In the genomic region with DNA sequence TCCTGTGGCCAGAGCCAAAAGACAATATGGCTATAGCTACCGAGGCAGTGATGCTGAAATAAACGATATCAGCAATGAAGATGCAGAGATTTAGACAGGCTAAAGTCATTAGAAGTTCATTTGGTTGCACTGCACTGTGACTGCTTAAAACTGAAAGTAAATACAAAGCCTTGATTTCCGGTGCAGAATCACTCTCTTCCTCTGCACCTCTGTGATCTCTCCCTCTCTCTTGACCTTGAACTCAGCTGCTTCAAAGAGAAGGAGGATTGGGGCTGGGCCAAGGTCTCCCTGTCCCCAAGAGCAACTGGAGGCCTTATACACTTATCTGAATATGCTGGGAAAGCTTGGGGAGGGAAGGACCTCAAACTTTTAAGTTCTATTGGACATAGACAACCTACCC, we compare ENCODE assay signal across 14 cellular contexts. TPM values are rescaled to one million over a fixed set of nuclear protein-coding genes. Genes with fewer than 3 reads are reported as not detected.
DNase-seq lines count a peak whose midpoint lies in the region; ATAC-seq and TF ChIP-seq lines count a peak whose summit lies in the region.
"Had no signal": no experiment of that assay in that cellular context is flagged by ENCODE, and none has a peak within 500 bp of the region (broad histone marks: within the 10 kb centered on the region; RNA-seq: fewer than 3 reads in every experiment).

No MANE protein-coding gene starts in this region.

- peaks cover 10% of the 10 kb centered on the region for H3K4me1 ChIP-seq in MM.1S (ENCODE audit: low read length)
- H3K4me1 ChIP-seq: gastroesophageal sphincter had no signal

- DNase-seq in GM12864 (ENCODE audit: low read depth) = peak; percentile 5
- peak; percentile 61 for DNase-seq in MM.1S
- peak in 1 of 3 donors; percentile 8 for DNase-seq in immature natural killer cell
- DNase-seq in retina = no peak
- no peak for DNase-seq in C1 segment of cervical spinal cord (lab: John Stamatoyannopoulos, UW)
- DNase-seq in MCF 10A (ENCODE audit: unreplicated experiment) = no peak
- DNase-seq: GOT3 had no signal

- H3K27me3 Mint-ChIP-seq in immature natural killer cell (ENCODE audit: low read depth in 3 of 3) (peaks cover 0 to 7% (median 2%) of the 10 kb centered on the region in 3 donors), MCF 10A (ENCODE audit: insufficient read depth, unreplicated experiment) (no peaks in the 10 kb centered on the region)

- peak overlapping the region; percentile 15; the same call in 1 of the 2 replicates for H3K4me2 ChIP-seq in MM.1S (ENCODE audit: low read depth, low read length)

- H3K27ac ChIP-seq in MM.1S (ENCODE audit: low read length) = no peak overlapping the region
- H3K27ac ChIP-seq: cardiac muscle cell, gastroesophageal sphincter had no signal

- intact Hi-C loops in MCF 10A (cut with micrococcal nuclease) = no loop called here

- H3K9ac ChIP-seq in MM.1S (ENCODE audit: low read length) = no peak overlapping the region

- H4K20me1 ChIP-seq in MM.1S (ENCODE audit: insufficient read depth, low read length) = no peaks in the 10 kb centered on the region

- BruUV-seq in MCF 10A (replicated peaks; lab: Mats Ljungman, UMichigan) = no TSS peak

- H3K4me1 Mint-ChIP-seq in immature natural killer cell = peaks cover 13 to 19% of the 10 kb centered on the region in 2 donors
- H3K4me1 Mint-ChIP-seq in MCF 10A (ENCODE audit: insufficient read depth, unreplicated experiment) = peaks cover 10% of the 10 kb centered on the region
- H3K4me1 Mint-ChIP-seq: WTC11 had no signal

- no peaks in the 10 kb centered on the region for H3K79me2 ChIP-seq in MM.1S (ENCODE audit: low read length)

- CTCF ChIA-PET in MCF 10A (lab: Yijun Ruan, JAX) = interaction anchor here (1.2 kb wide), 1 partner anchor 479 kb away, joined by 3 read pairs; no protein-coding TSS in a partner anchor

- H3K4me3 Mint-ChIP-seq in immature natural killer cell (peak overlapping the region in 2 of 5 donors; percentile 24 to 46), MCF 10A (ENCODE audit: unreplicated experiment) (no peak overlapping the region)
- H3K4me3 Mint-ChIP-seq: WTC11 had no signal

- ATAC-seq in GM19463 (IDR thresholded peaks at IDR 0.05; ENCODE audit: unreplicated experiment) (peak; percentile 62), GM21723 (IDR thresholded peaks at IDR 0.05; ENCODE audit: unreplicated experiment) (no peak)
- ATAC-seq: gastroesophageal sphincter had no signal

- H3K27ac Mint-ChIP-seq in immature natural killer cell (peak overlapping the region in 4 of 6 donors; percentile 22 to 61 (median 42)), MCF 10A (ENCODE audit: low read depth, unreplicated experiment) (no peak overlapping the region)
- H3K27ac Mint-ChIP-seq: WTC11 had no signal

- no peaks in the 10 kb centered on the region for H3K36me3 ChIP-seq in MM.1S (replicated peaks; ENCODE audit: insufficient read depth, low read length)
- H3K36me3 ChIP-seq: cardiac muscle cell, gastroesophageal sphincter had no signal

- no peaks in the 10 kb centered on the region for H3K27me3 ChIP-seq in MM.1S (replicated peaks; ENCODE audit: insufficient read depth, low read length)
- H3K27me3 ChIP-seq: cardiac muscle cell, gastroesophageal sphincter had no signal

- H3K9me3 Mint-ChIP-seq in immature natural killer cell = no peaks in the 10 kb centered on the region
- H3K9me3 Mint-ChIP-seq in MCF 10A (ENCODE audit: unreplicated experiment) = no peaks in the 10 kb centered on the region

- H2AFZ ChIP-seq in MM.1S (ENCODE audit: low read length) = peak overlapping the region; percentile 27; the same call in 1 of the 2 replicates

- no peak for TF ChIP-seq CTCF in GM12864 (IDR thresholded peaks at IDR 0.05; ENCODE audit: low read depth, low read length, missing control alignments)
- TF ChIP-seq CTCF in MM.1S (IDR thresholded peaks at IDR 0.05; ENCODE audit: low read length) = no peak
- TF ChIP-seq CTCF in MCF 10A (IDR thresholded peaks at IDR 0.05; ENCODE audit: unreplicated experiment) = no peak

- H3K36me3 Mint-ChIP-seq in immature natural killer cell = no peaks in the 10 kb centered on the region
- peaks cover 6% of the 10 kb centered on the region for H3K36me3 Mint-ChIP-seq in MCF 10A (ENCODE audit: insufficient read depth, unreplicated experiment)
- H3K36me3 Mint-ChIP-seq: WTC11 had no signal

- H3K4me3 ChIP-seq in GM12864 (ENCODE audit: low read depth, low read length) = no peak overlapping the region
- no peak overlapping the region for H3K4me3 ChIP-seq in MM.1S (ENCODE audit: low read length)
- H3K4me3 ChIP-seq: cardiac muscle cell, gastroesophageal sphincter had no signal

- POLR2A ChIA-PET in MCF 10A (lab: Yijun Ruan, JAX) = no interaction called here

- no peaks in the 10 kb centered on the region for H3F3A ChIP-seq in MM.1S (ENCODE audit: insufficient read depth, low read length)

- no peaks in the 10 kb centered on the region for H3K9me3 ChIP-seq in MM.1S (replicated peaks; ENCODE audit: insufficient read depth, low read length)
- H3K9me3 ChIP-seq: gastroesophageal sphincter had no signal

- no peaks in the 10 kb centered on the region for H3K9me2 ChIP-seq in MM.1S (replicated peaks; ENCODE audit: insufficient read depth, low read length)

RNA-seq across cellular contexts. Expression of a gene that starts 34.6 kb away (rescaled TPM):
- polyA plus RNA-seq in immature natural killer cell = not detected
- not detected in 2 replicates for total RNA-seq in MCF 10A (2022)
- total RNA-seq: cardiac muscle cell, gastroesophageal sphincter, mononuclear cell, WTC11 had no signal
- polyA plus RNA-seq: cardiac muscle cell, IgD-negative memory B cell had no signal

Comparison
In these comparisons a context has a peak if more than half of its experiments do, and no peak if none do; other contexts are left out.
1. DNase-seq: peak in GM12864 (single experiment) and MM.1S (single experiment); none in retina (single experiment), C1 segment of cervical spinal cord (0 of 14) and MCF 10A (single experiment).